Comparison of ENCODE assay signal across 24 cellular contexts in genomic region chr16:513950-514349, GRCh38. TPM values are rescaled to one million over a fixed set of nuclear protein-coding genes. Genes with fewer than 3 reads are reported as not detected.
"Had no signal": no experiment of that assay in that cellular context is flagged by ENCODE, and none has a peak within 500 bp of the region (broad histone marks: within the 10 kb centered on the region; RNA-seq: fewer than 3 reads in every experiment).

No MANE protein-coding gene starts in this region.

- H3K4me1 Mint-ChIP-seq: activated CD4-positive, alpha-beta memory T cell treated with anti-CD3 and anti-CD28 coated beads, Interleukin-2, amount 10 ng/mL, durations not matched to agents 7 days and 5 days; activated CD4-positive, alpha-beta T cell treated with anti-CD3 and anti-CD28 coated beads for 36 hours; activated naive CD4-positive, alpha-beta T cell treated with anti-CD3 and anti-CD28 coated beads, Interleukin-2, amount 10 ng/mL, durations not matched to agents 7 days and 5 days; T-cell had no signal

- ATAC-seq: activated CD4-positive, alpha-beta T cell treated with anti-CD3 and anti-CD28 coated beads for 36 hours; activated T-cell treated with anti-CD3 and anti-CD28 coated beads, Interleukin-2, amount 50 U/mL, for 72 hours; PC-3; T-cell had no signal

- H3K27ac Mint-ChIP-seq: activated CD4-positive, alpha-beta memory T cell treated with anti-CD3 and anti-CD28 coated beads, Interleukin-2, amount 10 ng/mL, durations not matched to agents 7 days and 5 days; activated CD4-positive, alpha-beta T cell treated with anti-CD3 and anti-CD28 coated beads for 36 hours; activated naive CD4-positive, alpha-beta T cell treated with anti-CD3 and anti-CD28 coated beads, Interleukin-2, amount 10 ng/mL, durations not matched to agents 7 days and 5 days; activated T-cell treated with anti-CD3 and anti-CD28 coated beads, Interleukin-2, amount 50 U/mL, for 72 hours; activated T-helper 2 cell treated with anti-CD3 and anti-CD28 coated beads, Interferon-gamma antibody, Interleukin-2, Interleukin-4, amounts not matched to agents 10 μg/mL and 5 μg/mL and 100 μg/mL, durations not matched to agents 14 hours and 24 hours and 36 hours; T-cell had no signal

- H3K36me3 ChIP-seq: breast epithelium had no signal

- H3K27ac ChIP-seq: breast epithelium, WERI-Rb-1 had no signal

- H3K4me3 ChIP-seq: breast epithelium, SK-N-MC had no signal

- H3K9me3 Mint-ChIP-seq: activated CD4-positive, alpha-beta memory T cell treated with anti-CD3 and anti-CD28 coated beads, Interleukin-2, amount 10 ng/mL, durations not matched to agents 7 days and 5 days; activated naive CD4-positive, alpha-beta T cell treated with anti-CD3 and anti-CD28 coated beads, Interleukin-2, amount 10 ng/mL, durations not matched to agents 7 days and 5 days; activated T-cell treated with anti-CD3 and anti-CD28 coated beads, Interleukin-2, amount 50 U/mL, for 72 hours; activated T-helper 2 cell treated with anti-CD3 and anti-CD28 coated beads, Interferon-gamma antibody, Interleukin-2, Interleukin-4, amounts not matched to agents 10 μg/mL and 5 μg/mL and 100 μg/mL, durations not matched to agents 14 hours and 24 hours and 36 hours; T-cell had no signal

- H3K27me3 Mint-ChIP-seq: activated CD4-positive, alpha-beta memory T cell treated with anti-CD3 and anti-CD28 coated beads, Interleukin-2, amount 10 ng/mL, durations not matched to agents 7 days and 5 days; activated CD4-positive, alpha-beta T cell treated with anti-CD3 and anti-CD28 coated beads for 36 hours; activated naive CD4-positive, alpha-beta T cell treated with anti-CD3 and anti-CD28 coated beads, Interleukin-2, amount 10 ng/mL, durations not matched to agents 7 days and 5 days; T-cell had no signal

- H3K4me1 ChIP-seq: breast epithelium had no signal

- H3K36me3 Mint-ChIP-seq: activated naive CD4-positive, alpha-beta T cell treated with anti-CD3 and anti-CD28 coated beads, Interleukin-2, amount 10 ng/mL, durations not matched to agents 7 days and 5 days had no signal

- H3K27me3 ChIP-seq: breast epithelium had no signal

- H3K4me3 Mint-ChIP-seq: activated CD4-positive, alpha-beta memory T cell treated with anti-CD3 and anti-CD28 coated beads, Interleukin-2, amount 10 ng/mL, durations not matched to agents 7 days and 5 days; activated CD4-positive, alpha-beta T cell treated with anti-CD3 and anti-CD28 coated beads for 36 hours; activated naive CD4-positive, alpha-beta T cell treated with anti-CD3 and anti-CD28 coated beads, Interleukin-2, amount 10 ng/mL, durations not matched to agents 7 days and 5 days; activated T-cell treated with anti-CD3 and anti-CD28 coated beads, Interleukin-2, amount 50 U/mL, for 72 hours; T-cell had no signal

- H3K9me3 ChIP-seq: breast epithelium had no signal

- DNase-seq: activated CD4-positive, alpha-beta memory T cell treated with anti-CD3 and anti-CD28 coated beads, Interleukin-2, amount 10 ng/mL, durations not matched to agents 7 days and 5 days; activated CD4-positive, alpha-beta T cell treated with anti-CD3 and anti-CD28 coated beads for 36 hours; activated CD4-positive, alpha-beta T cell treated with anti-CD3 and anti-CD28 coated beads, Interleukin-2, amount 50 U/mL, for 1 hour; activated CD8-positive, alpha-beta memory T cell treated with anti-CD3 and anti-CD28 coated beads, Interleukin-2, amount 50 U/mL, for 4 hours; activated gamma-delta T cell treated with Interleukin-2 at 50 U/mL for 16 hours; activated naive CD4-positive, alpha-beta T cell treated with anti-CD3 and anti-CD28 coated beads, Interleukin-2, amount 10 ng/mL, durations not matched to agents 7 days and 5 days; activated T-cell treated with anti-CD3 and anti-CD28 coated beads, Interleukin-2, amount 50 U/mL, for 72 hours; aorta; central memory CD4-positive, alpha-beta T cell; MM.1S; NCI-H1105; NCI-H1436; NCI-H1694 treated with DMSO at 0.1 percent for 48 hours; NCI-H2081; NCI-H510A treated with DMSO at 0.1 percent for 48 hours; PC-3; SIG-M5; T-cell; WERI-Rb-1 had no signal

RNA-seq across cellular contexts. Expression of gene PRR35, which starts 46.2 kb away (rescaled TPM):
- total RNA-seq: activated CD4-positive, alpha-beta memory T cell treated with anti-CD3 and anti-CD28 coated beads, Interleukin-2, amount 10 ng/mL, durations not matched to agents 7 days and 5 days; activated CD4-positive, alpha-beta T cell treated with anti-CD3 and anti-CD28 coated beads for 36 hours; activated CD8-positive, alpha-beta memory T cell treated with anti-CD3 and anti-CD28 coated beads for 36 hours; activated T-helper 2 cell treated with anti-CD3 and anti-CD28 coated beads, Interferon-gamma antibody, Interleukin-2, Interleukin-4, amounts not matched to agents 10 μg/mL and 5 μg/mL and 100 μg/mL, durations not matched to agents 14 hours and 24 hours and 36 hours; aorta; breast epithelium; PC-3; T-cell; T-helper 2 cell treated with Interferon-gamma antibody and Interleukin-4, amounts not matched to agents 100 ng/mL and 5 ng/mL, for 36 hours had no signal
